Comparison of ENCODE assay signal across 15 cellular contexts in genomic region chr3:127606086-127606805, GRCh38. TPM values are rescaled to one million over a fixed set of nuclear protein-coding genes. Genes with fewer than 3 reads are reported as not detected.
DNase-seq lines count a peak whose midpoint lies in the region; ATAC-seq and TF ChIP-seq lines count a peak whose summit lies in the region.
"Had no signal": no experiment of that assay in that cellular context is flagged by ENCODE, and none has a peak within 500 bp of the region (broad histone marks: within the 10 kb centered on the region; RNA-seq: fewer than 3 reads in every experiment).

No MANE protein-coding gene starts in this region.

- intact Hi-C loops in spleen (cut with DNase I; ENCODE audit: low total_unique reads), result no loop called here

- no peaks in the 10 kb centered on the region for H3K9me3 Mint-ChIP-seq in activated CD8-positive, alpha-beta memory T cell treated with anti-CD3 and anti-CD28 coated beads, Interleukin-2, amount 10 ng/mL, durations not matched to agents 7 days and 5 days (ENCODE audit: low read depth)

- no peak overlapping the region for H3K4me3 ChIP-seq in DND-41 (ENCODE audit: low read depth in 1 of 2, low read length in 2 of 2)
- no peak overlapping the region for H3K4me3 ChIP-seq in spleen
- H3K4me3 ChIP-seq: A549, Peyer's patch, SJSA1 had no signal

- no peak overlapping the region for H3K4me3 Mint-ChIP-seq in activated CD8-positive, alpha-beta memory T cell treated with anti-CD3 and anti-CD28 coated beads, Interleukin-2, amount 10 ng/mL, durations not matched to agents 7 days and 5 days
- H3K4me3 Mint-ChIP-seq: B cell had no signal

- CTCF ChIA-PET in activated CD8-positive, alpha-beta memory T cell treated with anti-CD3 and anti-CD28 coated beads, Interleukin-2, amount 10 ng/mL, durations not matched to agents 7 days and 5 days (lab: Charles Lee), result interaction anchor here (2.2 kb wide), 1 partner anchor 31 kb away, joined by 9 read pairs; no protein-coding TSS in a partner anchor

- DNase-seq in activated CD8-positive, alpha-beta memory T cell treated with anti-CD3 and anti-CD28 coated beads, Interleukin-2, amount 10 ng/mL, durations not matched to agents 7 days and 5 days, result no peak
- no peak for DNase-seq in activated CD8-positive, alpha-beta memory T cell treated with anti-CD3 and anti-CD28 coated beads, Interleukin-2, amount 50 U/mL, for 4 hours
- DNase-seq in DND-41 (no peak), myocyte (ENCODE audit: low read depth) (peak; percentile 35), spleen (peak; percentile 64), NCI-H1436 treated with DMSO at 0.1 percent for 48 hours (lab: John Stamatoyannopoulos, UW) (no peak)
- no peak for DNase-seq in stimulated activated CD4-positive, alpha-beta T cell treated with anti-CD3 and anti-CD28 coated beads, Interleukin-4, amount 100 ng/mL, for 1 hour
- DNase-seq: DMS79, Kasumi-1, NCI-H187, NCI-H510A, Peyer's patch had no signal

- H2AFZ ChIP-seq in DND-41 (ENCODE audit: low read depth, low read length), result no peak overlapping the region

- H3K9me3 ChIP-seq in DND-41 (ENCODE audit: insufficient read depth, low read length, severe bottlenecking), result no peaks in the 10 kb centered on the region
- H3K9me3 ChIP-seq in spleen, result no peaks in the 10 kb centered on the region
- H3K9me3 ChIP-seq: A549, Peyer's patch, SJSA1 had no signal

- no peak for ATAC-seq in activated CD8-positive, alpha-beta memory T cell treated with anti-CD3 and anti-CD28 coated beads, Interleukin-2, amount 10 ng/mL, durations not matched to agents 7 days and 5 days
- ATAC-seq in DND-41 (ENCODE audit: insufficient read depth, low read depth), result peak; percentile 12; the same call in 1 of the 3 replicates
- ATAC-seq: A549 had no signal

- H3K27me3 ChIP-seq in DND-41 (ENCODE audit: insufficient read depth, low read length, poor library complexity) (no peaks in the 10 kb centered on the region), spleen (replicated peaks in 1 of 7) (no peaks in the 10 kb centered on the region)
- H3K27me3 ChIP-seq: Peyer's patch, SJSA1 had no signal

- peaks cover 83% of the 10 kb centered on the region for H3K36me3 Mint-ChIP-seq in activated CD8-positive, alpha-beta memory T cell treated with anti-CD3 and anti-CD28 coated beads, Interleukin-2, amount 10 ng/mL, durations not matched to agents 7 days and 5 days

- H3K27me3 Mint-ChIP-seq in activated CD8-positive, alpha-beta memory T cell treated with anti-CD3 and anti-CD28 coated beads, Interleukin-2, amount 10 ng/mL, durations not matched to agents 7 days and 5 days, result no peaks in the 10 kb centered on the region
- H3K27me3 Mint-ChIP-seq: B cell had no signal

- TF ChIP-seq CTCF in DND-41 (IDR thresholded peaks at IDR 0.05; ENCODE audit: borderline replicate concordance, extremely low read depth, low read length, poor library complexity, severe bottlenecking) (no peak), spleen (IDR thresholded peaks at IDR 0.05 in 8 of 11, conservative IDR thresholded peaks at IDR 0.05 in 3 of 11) (no peak)

- H3K36me3 ChIP-seq in DND-41 (ENCODE audit: insufficient read depth, low read length), result peaks cover 95% of the 10 kb centered on the region
- H3K36me3 ChIP-seq in spleen, result peaks cover 0 to 94% (median 42%) of the 10 kb centered on the region in 6 donors

- H3K4me1 ChIP-seq in DND-41 (ENCODE audit: insufficient read depth, low read length) (peaks cover 25% of the 10 kb centered on the region), spleen (peaks cover 0 to 24% (median 3%) of the 10 kb centered on the region in 6 donors)
- H3K4me1 ChIP-seq: A549, Peyer's patch, SJSA1 had no signal

- no peak overlapping the region for H3K27ac ChIP-seq in DND-41 (ENCODE audit: low read length)
- no peak overlapping the region for H3K27ac ChIP-seq in spleen
- H3K27ac ChIP-seq: A549, Peyer's patch, SJSA1 had no signal

- H3K79me2 ChIP-seq in DND-41 (ENCODE audit: insufficient read depth, low read length), result peaks cover 90% of the 10 kb centered on the region

- no peak overlapping the region; the same call in 1 of the 2 replicates for H3K4me2 ChIP-seq in DND-41 (ENCODE audit: insufficient read depth, low read length)
- H3K4me2 ChIP-seq: A549 had no signal

- H3K9ac ChIP-seq in DND-41 (ENCODE audit: low read depth, low read length), result no peak overlapping the region

- TF ChIP-seq POLR2A in spleen (IDR thresholded peaks at IDR 0.05), result no peak

- peaks cover 45% of the 10 kb centered on the region for H3K4me1 Mint-ChIP-seq in activated CD8-positive, alpha-beta memory T cell treated with anti-CD3 and anti-CD28 coated beads, Interleukin-2, amount 10 ng/mL, durations not matched to agents 7 days and 5 days

- 91 to 94% (median 92%) methylated on average over 4 to 24 of the region's 24 CpGs for WGBS in spleen, 5 donors

- peak overlapping the region; percentile 22 for H3K27ac Mint-ChIP-seq in activated CD8-positive, alpha-beta memory T cell treated with anti-CD3 and anti-CD28 coated beads, Interleukin-2, amount 10 ng/mL, durations not matched to agents 7 days and 5 days
- H3K27ac Mint-ChIP-seq: B cell had no signal

- peaks cover 89% of the 10 kb centered on the region for H4K20me1 ChIP-seq in DND-41 (ENCODE audit: insufficient read depth, low read length)

RNA-seq across cellular contexts. Expression of gene MCM2, which starts 8.0 kb away (rescaled TPM):
- 100 to 1,000 TPM; 183 to 227 TPM for total RNA-seq in activated CD8-positive, alpha-beta memory T cell treated with anti-CD3 and anti-CD28 coated beads, Interleukin-2, amount 10 ng/mL, durations not matched to agents 7 days and 5 days
- total RNA-seq in myocyte (14.8 and 14.9 TPM in 2 replicates), spleen (10 to 100 TPM in 6 of 7 donors, 1 to 10 TPM in 1; 7.4 to 23.5 (median 18.2) TPM)
- 8.8 TPM for polyA plus RNA-seq in myocyte (2012)
- 10 to 100 TPM in 2 of 3 donors, 1 to 10 TPM in 1; 5.5 to 14.3 (median 11.4) TPM for polyA plus RNA-seq in spleen

RNA-seq across cellular contexts. Expression of gene TPRA1, which starts 15.7 kb away (rescaled TPM):
- 10 to 100 TPM; 32.8 to 34.5 TPM for total RNA-seq in activated CD8-positive, alpha-beta memory T cell treated with anti-CD3 and anti-CD28 coated beads, Interleukin-2, amount 10 ng/mL, durations not matched to agents 7 days and 5 days
- total RNA-seq in myocyte (41.6 and 49.1 TPM in 2 replicates), spleen (10 to 100 TPM; 27.2 to 42.3 (median 31.8) TPM)
- 41.6 TPM for polyA plus RNA-seq in myocyte (2012)
- polyA plus RNA-seq in spleen, result 10 to 100 TPM; 16.1 to 29.6 (median 27.6) TPM

RNA-seq across cellular contexts. Expression of gene PODXL2, which starts 22.7 kb away (rescaled TPM):
- total RNA-seq in activated CD8-positive, alpha-beta memory T cell treated with anti-CD3 and anti-CD28 coated beads, Interleukin-2, amount 10 ng/mL, durations not matched to agents 7 days and 5 days, result 1 to 10 TPM; 1.4 to 2.2 TPM
- 4.8 and 5.5 TPM in 2 replicates for total RNA-seq in myocyte
- polyA plus RNA-seq in myocyte (2012), result 2.9 TPM
- total RNA-seq in spleen, result 1 to 10 TPM in 6 of 7 donors, under 1 TPM in 1; 0.77 to 3.1 (median 2.5) TPM
- 1 to 10 TPM in 2 of 3 donors, under 1 TPM in 1; 0.87 to 2.7 (median 1.4) TPM for polyA plus RNA-seq in spleen

Comparison
In these comparisons a context has a peak if more than half of its experiments do, and no peak if none do; other contexts are left out.
1. DNase-seq: peak in myocyte (single experiment) and spleen (single experiment); none in activated CD8-positive, alpha-beta memory T cell treated with anti-CD3 and anti-CD28 coated beads, Interleukin-2, amount 10 ng/mL, durations not matched to agents 7 days and 5 days (single experiment), activated CD8-positive, alpha-beta memory T cell treated with anti-CD3 and anti-CD28 coated beads, Interleukin-2, amount 50 U/mL, for 4 hours (single experiment), DND-41 (single experiment), stimulated activated CD4-positive, alpha-beta T cell treated with anti-CD3 and anti-CD28 coated beads, Interleukin-4, amount 100 ng/mL, for 1 hour (single experiment) and NCI-H1436 treated with DMSO at 0.1 percent for 48 hours (single experiment).
2. RNA of gene MCM2, which starts 8.0 kb away (total RNA-seq): 183 to 227 TPM in activated CD8-positive, alpha-beta memory T cell treated with anti-CD3 and anti-CD28 coated beads, Interleukin-2, amount 10 ng/mL, durations not matched to agents 7 days and 5 days; 7.4 to 23.5 TPM in spleen and 14.8 to 14.9 TPM in myocyte; every median in the first group is over 4 times any median in the second.